In genomic region chr6:144931172-144932035, GRCh38 we compare ENCODE assay signal across 1 cellular context.
TF ChIP-seq lines count a peak whose summit lies in the region.

No MANE protein-coding gene starts in this region.

TF ChIP-seq in HCT116, 20 proteins besides CTCF, POLR2A, EP300 and RAD21 (continued from another document):
- TF ChIP-seq ATF3 (IDR thresholded peaks at IDR 0.05), result no peak
- no peak for TF ChIP-seq EGR1 (IDR thresholded peaks at IDR 0.05; ENCODE audit: low read depth)
- TF ChIP-seq TCF7L2 (IDR thresholded peaks at IDR 0.05; ENCODE audit: borderline replicate concordance, extremely low read depth, insufficient read depth, insufficient read length), result no peak
- no peak; the same call in none of the 2 replicates for TF ChIP-seq SP1 (IDR thresholded peaks at IDR 0.05; ENCODE audit: low read depth)
